Comparison of ENCODE assay signal across 18 cellular contexts in genomic region chr1:200392625-200393185, GRCh38.
"Had no signal": no experiment of that assay in that cellular context is flagged by ENCODE, and none has a peak within 500 bp of the region (broad histone marks: within the 10 kb centered on the region; RNA-seq: fewer than 3 reads in every experiment).

No MANE protein-coding gene starts in this region.

- H3K9me3 Mint-ChIP-seq: activated CD4-positive, alpha-beta T cell treated with anti-CD3 and anti-CD28 coated beads, Interleukin-2, amount 10 ng/mL, durations not matched to agents 24 days and 14 days; activated naive CD8-positive, alpha-beta T cell treated with anti-CD3 and anti-CD28 coated beads, Interleukin-2, amount 10 ng/mL, durations not matched to agents 7 days and 5 days; activated T-helper 1 cell treated with anti-CD3 and anti-CD28 coated beads, Interleukin-12 subunit alpha, Interleukin-12 subunit beta, Interleukin-2, Interleukin-4 antibody, amounts not matched to agents 30 ng/mL and 10 ng/mL and 1 ng/mL, durations not matched to agents 14 hours and 24 hours and 36 hours; central memory CD8-positive, alpha-beta T cell; natural killer cell; stimulated activated naive CD8-positive, alpha-beta T cell treated with anti-CD3 and anti-CD28 coated beads, Interleukin-15, Interleukin-2, amounts not matched to agents 100 ng/mL and 50 ng/mL, for 24 hours had no signal

- H3K4me3 Mint-ChIP-seq: activated CD4-positive, alpha-beta T cell treated with anti-CD3 and anti-CD28 coated beads, Interleukin-2, amount 10 ng/mL, durations not matched to agents 24 days and 14 days; activated naive CD8-positive, alpha-beta T cell treated with anti-CD3 and anti-CD28 coated beads, Interleukin-2, amount 10 ng/mL, durations not matched to agents 7 days and 5 days; activated T-helper 1 cell treated with anti-CD3 and anti-CD28 coated beads, Interleukin-12 subunit alpha, Interleukin-12 subunit beta, Interleukin-2, Interleukin-4 antibody, amounts not matched to agents 30 ng/mL and 10 ng/mL and 1 ng/mL, durations not matched to agents 14 hours and 24 hours and 36 hours; central memory CD8-positive, alpha-beta T cell; natural killer cell; stimulated activated naive CD8-positive, alpha-beta T cell treated with anti-CD3 and anti-CD28 coated beads, Interleukin-15, Interleukin-2, amounts not matched to agents 100 ng/mL and 50 ng/mL, for 24 hours had no signal

- H3K4me1 ChIP-seq: esophagus muscularis mucosa, upper lobe of left lung had no signal

- H3K27ac Mint-ChIP-seq: activated CD4-positive, alpha-beta T cell treated with anti-CD3 and anti-CD28 coated beads, Interleukin-2, amount 10 ng/mL, durations not matched to agents 24 days and 14 days; activated naive CD8-positive, alpha-beta T cell treated with anti-CD3 and anti-CD28 coated beads, Interleukin-2, amount 10 ng/mL, durations not matched to agents 7 days and 5 days; activated T-helper 1 cell treated with anti-CD3 and anti-CD28 coated beads, Interleukin-12 subunit alpha, Interleukin-12 subunit beta, Interleukin-2, Interleukin-4 antibody, amounts not matched to agents 30 ng/mL and 10 ng/mL and 1 ng/mL, durations not matched to agents 14 hours and 24 hours and 36 hours; natural killer cell; stimulated activated naive CD8-positive, alpha-beta T cell treated with anti-CD3 and anti-CD28 coated beads, Interleukin-15, Interleukin-2, amounts not matched to agents 100 ng/mL and 50 ng/mL, for 24 hours had no signal

- H3K27me3 Mint-ChIP-seq: activated CD4-positive, alpha-beta T cell treated with anti-CD3 and anti-CD28 coated beads, Interleukin-2, amount 10 ng/mL, durations not matched to agents 24 days and 14 days; activated naive CD8-positive, alpha-beta T cell treated with anti-CD3 and anti-CD28 coated beads, Interleukin-2, amount 10 ng/mL, durations not matched to agents 7 days and 5 days; central memory CD8-positive, alpha-beta T cell; stimulated activated naive CD8-positive, alpha-beta T cell treated with anti-CD3 and anti-CD28 coated beads, Interleukin-15, Interleukin-2, amounts not matched to agents 100 ng/mL and 50 ng/mL, for 24 hours had no signal

- H3K79me2 ChIP-seq: hepatocyte had no signal

- H3K4me1 Mint-ChIP-seq: activated naive CD8-positive, alpha-beta T cell treated with anti-CD3 and anti-CD28 coated beads, Interleukin-2, amount 10 ng/mL, durations not matched to agents 7 days and 5 days; central memory CD8-positive, alpha-beta T cell; natural killer cell had no signal

- FAIRE-seq: small intestine had no signal

- H3K9me3 ChIP-seq: esophagus muscularis mucosa, upper lobe of left lung had no signal

- H3K36me3 Mint-ChIP-seq: activated naive CD8-positive, alpha-beta T cell treated with anti-CD3 and anti-CD28 coated beads, Interleukin-2, amount 10 ng/mL, durations not matched to agents 7 days and 5 days; natural killer cell had no signal

- ATAC-seq: natural killer cell, right cardiac atrium had no signal

- H3K4me2 ChIP-seq: hepatocyte had no signal

- H3K4me3 ChIP-seq: coronary artery, esophagus muscularis mucosa, hepatocyte, upper lobe of left lung had no signal

- H3K27me3 ChIP-seq: brain microvascular endothelial cell, esophagus muscularis mucosa, hepatocyte, upper lobe of left lung had no signal

- DNase-seq: activated CD4-positive, alpha-beta T cell treated with anti-CD3 and anti-CD28 coated beads, Interleukin-2, amount 10 ng/mL, durations not matched to agents 24 days and 14 days; activated CD4-positive, CD25-positive, alpha-beta regulatory T cell; activated CD8-positive, alpha-beta memory T cell treated with anti-CD3 and anti-CD28 coated beads, Interleukin-2, amount 50 U/mL, for 48 hours; activated naive CD8-positive, alpha-beta T cell treated with anti-CD3 and anti-CD28 coated beads, Interleukin-2, amount 10 ng/mL, durations not matched to agents 7 days and 5 days; brain microvascular endothelial cell; effector CD4-positive, alpha-beta T cell; kidney glomerular epithelial cell; mesenchymal stem cell; natural killer cell; right cardiac atrium; small intestine; upper lobe of left lung had no signal

- H2AFZ ChIP-seq: hepatocyte had no signal

- H3K27ac ChIP-seq: brain microvascular endothelial cell, coronary artery, esophagus muscularis mucosa, hepatocyte, upper lobe of left lung had no signal

- H3K36me3 ChIP-seq: brain microvascular endothelial cell, esophagus muscularis mucosa, upper lobe of left lung had no signal
